ENCODE assay signal across 9 cellular contexts in genomic region chr1:94873520-94874351, GRCh38. TPM values are rescaled to one million over a fixed set of nuclear protein-coding genes. Genes with fewer than 3 reads are reported as not detected.
DNase-seq lines count a peak whose midpoint lies in the region; ATAC-seq and TF ChIP-seq lines count a peak whose summit lies in the region.
"Had no signal": no experiment of that assay in that cellular context is flagged by ENCODE, and none has a peak within 500 bp of the region (broad histone marks: within the 10 kb centered on the region; RNA-seq: fewer than 3 reads in every experiment).

No MANE protein-coding gene starts in this region.

- TF ChIP-seq RAD21 in SK-N-SH (IDR thresholded peaks at IDR 0.05; ENCODE audit: low read length), result no peak

- H3K9me3 Mint-ChIP-seq in natural killer cell, result no peaks in the 10 kb centered on the region
- H3K9me3 Mint-ChIP-seq: HFFc6 had no signal

- CTCF ChIA-PET in SK-N-SH (lab: Yijun Ruan, JAX), result interaction anchor here (0.6 to 2.8 kb wide), 8 partner anchors 11 to 784 kb away, joined by 3 to 9 read pairs (median 6); no protein-coding TSS in a partner anchor

- H3K27me3 ChIP-seq in SK-N-SH (ENCODE audit: insufficient read depth), result no peaks in the 10 kb centered on the region

- H3K36me3 Mint-ChIP-seq in natural killer cell, result no peaks in the 10 kb centered on the region

- no peaks in the 10 kb centered on the region for H4K20me1 ChIP-seq in SK-N-SH (ENCODE audit: insufficient read depth)

- peaks cover 9 to 18% of the 10 kb centered on the region in 2 experiments; a peak in 2 of 4 replicates for H3K4me1 ChIP-seq in SK-N-SH (ENCODE audit: control insufficient read depth in 1 of 2, insufficient read depth in 2 of 2, low read depth in 1 of 2, low read length in 1 of 2)

- DNase-seq in D341Med (ENCODE audit: low spot score), result peak; percentile 72
- DNase-seq in SK-N-SH, result no peak
- DNase-seq in inferior parietal cortex (ENCODE audit: extremely low spot score), result peak; percentile 83
- DNase-seq in natural killer cell, result no peak
- DNase-seq in MV-4-11 (lab: John Stamatoyannopoulos, UW), result no peak
- DNase-seq in EL, result no peak
- DNase-seq: HFFc6 had no signal

- H3K4me1 Mint-ChIP-seq in natural killer cell, result no peaks in the 10 kb centered on the region

- no peaks in the 10 kb centered on the region for H3K36me3 ChIP-seq in SK-N-SH (replicated peaks in 1 of 2; ENCODE audit: control insufficient read depth in 1 of 2, insufficient read depth in 2 of 2, low read length in 1 of 2)

- TF ChIP-seq EP300 in SK-N-SH (IDR thresholded peaks at IDR 0.05; ENCODE audit: borderline replicate concordance in 1 of 2, low read depth in 1 of 2, low read length in 1 of 2), result no peak

- H3K27me3 Mint-ChIP-seq in natural killer cell (ENCODE audit: low read depth in 2 of 2), result peaks cover 2 to 12% of the 10 kb centered on the region in 2 donors

- TF ChIP-seq CTCF in SK-N-SH (IDR thresholded peaks at IDR 0.05) (no peak), natural killer cell (IDR thresholded peaks at IDR 0.05) (no peak)

- H3K4me2 ChIP-seq in SK-N-SH, result peak overlapping the region; percentile 49; the same call in 1 of the 2 replicates

- no peaks in the 10 kb centered on the region for H3F3A ChIP-seq in SK-N-SH (replicated peaks; ENCODE audit: insufficient read depth)

- ATAC-seq in HG03039 (IDR thresholded peaks at IDR 0.05; ENCODE audit: unreplicated experiment), result peak; percentile 63
- ATAC-seq in natural killer cell, result no peak
- ATAC-seq in HG03196 (IDR thresholded peaks at IDR 0.05; ENCODE audit: unreplicated experiment), result no peak

- no peaks in the 10 kb centered on the region for H3K9me2 ChIP-seq in SK-N-SH

- no peaks in the 10 kb centered on the region for H3K79me2 ChIP-seq in SK-N-SH (ENCODE audit: insufficient read depth)

- peak overlapping the region; percentile 4 to 28; a peak in 2 of 4 replicates for H3K27ac ChIP-seq in SK-N-SH (ENCODE audit: low read depth in 2 of 2, low read length in 1 of 2)

- 82% methylated on average over 7 of the region's 7 CpGs for WGBS in SK-N-SH (ENCODE audit: low lambda C conversion rate)

- H3K4me3 Mint-ChIP-seq in natural killer cell, result no peak overlapping the region
- H3K4me3 Mint-ChIP-seq: HFFc6 had no signal

- no peaks in the 10 kb centered on the region for H3K9me3 ChIP-seq in SK-N-SH

- no peak overlapping the region for H2AFZ ChIP-seq in SK-N-SH (ENCODE audit: low read depth)

- POLR2A ChIA-PET in SK-N-SH (lab: Yijun Ruan, JAX), result interaction anchor here (0.8 kb wide), 1 partner anchor 10 kb away, joined by 3 read pairs; no protein-coding TSS in a partner anchor

- H3K9ac ChIP-seq in SK-N-SH, result no peak overlapping the region

- H3K4me3 ChIP-seq in SK-N-SH (ENCODE audit: low read depth in 2 of 2, low read length in 1 of 2), result no peak overlapping the region

- H3K27ac Mint-ChIP-seq in natural killer cell, result no peak overlapping the region
- H3K27ac Mint-ChIP-seq: HFFc6 had no signal

- intact Hi-C loops in natural killer cell (cut with micrococcal nuclease), result no loop called here

TF ChIP-seq in SK-N-SH, 30 proteins besides CTCF, POLR2A, EP300 and RAD21:
- TF ChIP-seq PBX3 (IDR thresholded peaks at IDR 0.05) (no peak), RFX5 (IDR thresholded peaks at IDR 0.05; ENCODE audit: low read length) (no peak), RCOR1 (IDR thresholded peaks at IDR 0.05; ENCODE audit: low read length) (no peak), GABPA (IDR thresholded peaks at IDR 0.05; ENCODE audit: low read depth) (no peak), NRF1 (IDR thresholded peaks at IDR 0.05; ENCODE audit: low read depth, low read length) (no peak), POLR2AphosphoS5 (IDR thresholded peaks at IDR 0.05; ENCODE audit: low read depth, low read length) (no peak), NFIC (IDR thresholded peaks at IDR 0.05; ENCODE audit: borderline replicate concordance) (no peak), CHD2 (IDR thresholded peaks at IDR 0.05; ENCODE audit: low read length, partially characterized antibody) (no peak), JUND (IDR thresholded peaks at IDR 0.05) (no peak)

RNA-seq across cellular contexts. Expression of gene CNN3, which starts 53.2 kb away (rescaled TPM):
- 204 and 242 TPM in 2 replicates for polyA plus RNA-seq in SK-N-SH (2012; rRNA removed)
- 282 and 327 TPM in 2 replicates for polyA plus RNA-seq in SK-N-SH (2012; cell fraction: cytosol; rRNA removed)
- 113 and 197 TPM in 2 replicates for polyA plus RNA-seq in SK-N-SH (2012; cell fraction: nucleus; rRNA removed)
- 1 to 10 TPM in 1 of 3 donors, under 1 TPM in 2; 0.55 to 1.7 (median 0.96) TPM for total RNA-seq in natural killer cell

RNA-seq across cellular contexts. Expression of gene SLC44A3, which starts 53.6 kb away (rescaled TPM):
- 2.6 and 4.4 TPM in 2 replicates for polyA plus RNA-seq in SK-N-SH (2012; rRNA removed)
- polyA plus RNA-seq in SK-N-SH (2012; cell fraction: cytosol; rRNA removed), result 3.8 and 4.0 TPM in 2 replicates
- polyA plus RNA-seq in SK-N-SH (2012; cell fraction: nucleus; rRNA removed), result 2.8 and 4.4 TPM in 2 replicates
- under 1 TPM in 1 of 3 donors, not detected in 2; 0.58 TPM for total RNA-seq in natural killer cell

Comparison
In these comparisons a context has a peak if more than half of its experiments do, and no peak if none do; other contexts are left out.
1. DNase-seq: peak in D341Med (single experiment) and inferior parietal cortex (single experiment); none in SK-N-SH (single experiment), natural killer cell (single experiment), MV-4-11 (single experiment) and EL (single experiment).